In genomic region chr2:230502593-230502992, GRCh38 we compare ENCODE assay signal across 16 cellular contexts.
DNase-seq lines count a peak whose midpoint lies in the region; ATAC-seq lines count a peak whose summit lies in the region.
"Had no signal": no experiment of that assay in that cellular context is flagged by ENCODE, and none has a peak within 500 bp of the region (broad histone marks: within the 10 kb centered on the region; RNA-seq: fewer than 3 reads in every experiment).

No MANE protein-coding gene starts in this region.

- no peak overlapping the region for H3K4me3 Mint-ChIP-seq in T-helper 1 cell treated with Interleukin-12 subunit alpha and Interleukin-12 subunit beta and Interleukin-4 antibody, amounts not matched to agents 30 μg/mL and 1 μg/mL, for 36 hours
- no peak overlapping the region for H3K4me3 Mint-ChIP-seq in activated T-cell treated with anti-CD3 and anti-CD28 coated beads, Interleukin-2, amount 50 U/mL, for 72 hours
- no peak overlapping the region for H3K4me3 Mint-ChIP-seq in activated T-cell treated with anti-CD3 and anti-CD28 coated beads, Interleukin-2, amount 50 U/mL, for 24 hours
- no peak overlapping the region for H3K4me3 Mint-ChIP-seq in memory B cell
- H3K4me3 Mint-ChIP-seq: CD14-positive monocyte; CD4-positive, alpha-beta memory T cell; H9 had no signal

- DNase-seq in T-helper 1 cell (no peak), left lobe of liver (ENCODE audit: low spot score) (no peak), memory B cell (ENCODE audit: low spot score in 2 of 2) (no peak), GDM1 (lab: John Stamatoyannopoulos, UW) (no peak)
- DNase-seq in activated T-cell treated with anti-CD3 and anti-CD28 coated beads, Interleukin-2, amount 50 U/mL, for 72 hours: no peak
- DNase-seq in activated T-cell treated with anti-CD3 and anti-CD28 coated beads, Interleukin-2, amount 50 U/mL, for 24 hours: no peak
- DNase-seq: AML-193; CD4-positive, alpha-beta memory T cell; DMS153; DMS79; GF-D8; H9 had no signal

- ATAC-seq in activated T-cell treated with anti-CD3 and anti-CD28 coated beads, Interleukin-2, amount 50 U/mL, for 72 hours (replicated peaks in 1 of 2): peak; percentile 43 to 64
- ATAC-seq in left lobe of liver: peak; percentile 64
- ATAC-seq in memory B cell (ENCODE audit: low read depth): no peak
- no peak for ATAC-seq in GM19463 (IDR thresholded peaks at IDR 0.05; ENCODE audit: unreplicated experiment)
- ATAC-seq: A549 had no signal

- no peaks in the 10 kb centered on the region for H3K9me3 Mint-ChIP-seq in T-helper 1 cell treated with Interleukin-12 subunit alpha and Interleukin-12 subunit beta and Interleukin-4 antibody, amounts not matched to agents 30 μg/mL and 1 μg/mL, for 36 hours
- H3K9me3 Mint-ChIP-seq in activated T-cell treated with anti-CD3 and anti-CD28 coated beads, Interleukin-2, amount 50 U/mL, for 72 hours: peaks cover 0 to 4% of the 10 kb centered on the region in 2 donors
- H3K9me3 Mint-ChIP-seq in activated T-cell treated with anti-CD3 and anti-CD28 coated beads, Interleukin-2, amount 50 U/mL, for 24 hours: no peaks in the 10 kb centered on the region
- H3K9me3 Mint-ChIP-seq in memory B cell: no peaks in the 10 kb centered on the region
- H3K9me3 Mint-ChIP-seq: H9 had no signal

- H3K27ac Mint-ChIP-seq in T-helper 1 cell treated with Interleukin-12 subunit alpha and Interleukin-12 subunit beta and Interleukin-4 antibody, amounts not matched to agents 30 μg/mL and 1 μg/mL, for 36 hours: peak overlapping the region; percentile 82
- peak overlapping the region; percentile 51 for H3K27ac Mint-ChIP-seq in activated T-cell treated with anti-CD3 and anti-CD28 coated beads, Interleukin-2, amount 50 U/mL, for 72 hours
- H3K27ac Mint-ChIP-seq in activated T-cell treated with anti-CD3 and anti-CD28 coated beads, Interleukin-2, amount 50 U/mL, for 24 hours: no peak overlapping the region
- H3K27ac Mint-ChIP-seq in memory B cell: peak overlapping the region; percentile 17
- H3K27ac Mint-ChIP-seq: CD14-positive monocyte, H9 had no signal

- no peaks in the 10 kb centered on the region for H3K27me3 Mint-ChIP-seq in T-helper 1 cell treated with Interleukin-12 subunit alpha and Interleukin-12 subunit beta and Interleukin-4 antibody, amounts not matched to agents 30 μg/mL and 1 μg/mL, for 36 hours (ENCODE audit: low read depth)
- H3K27me3 Mint-ChIP-seq in activated T-cell treated with anti-CD3 and anti-CD28 coated beads, Interleukin-2, amount 50 U/mL, for 72 hours (ENCODE audit: low read depth): no peaks in the 10 kb centered on the region
- no peaks in the 10 kb centered on the region for H3K27me3 Mint-ChIP-seq in activated T-cell treated with anti-CD3 and anti-CD28 coated beads, Interleukin-2, amount 50 U/mL, for 24 hours
- no peaks in the 10 kb centered on the region for H3K27me3 Mint-ChIP-seq in memory B cell
- H3K27me3 Mint-ChIP-seq: CD4-positive, alpha-beta memory T cell had no signal

- peaks cover 32% of the 10 kb centered on the region for H3K4me1 Mint-ChIP-seq in T-helper 1 cell treated with Interleukin-12 subunit alpha and Interleukin-12 subunit beta and Interleukin-4 antibody, amounts not matched to agents 30 μg/mL and 1 μg/mL, for 36 hours (ENCODE audit: low read depth)
- peaks cover 30% of the 10 kb centered on the region for H3K4me1 Mint-ChIP-seq in activated T-cell treated with anti-CD3 and anti-CD28 coated beads, Interleukin-2, amount 50 U/mL, for 72 hours (ENCODE audit: low read depth)
- H3K4me1 Mint-ChIP-seq in activated T-cell treated with anti-CD3 and anti-CD28 coated beads, Interleukin-2, amount 50 U/mL, for 24 hours (ENCODE audit: low read depth): peaks cover 4% of the 10 kb centered on the region
- H3K4me1 Mint-ChIP-seq in memory B cell: peaks cover 25% of the 10 kb centered on the region
- H3K4me1 Mint-ChIP-seq: CD14-positive monocyte had no signal

- H3K36me3 Mint-ChIP-seq in T-helper 1 cell treated with Interleukin-12 subunit alpha and Interleukin-12 subunit beta and Interleukin-4 antibody, amounts not matched to agents 30 μg/mL and 1 μg/mL, for 36 hours (ENCODE audit: low read depth): peaks cover 89% of the 10 kb centered on the region
- H3K36me3 Mint-ChIP-seq in activated T-cell treated with anti-CD3 and anti-CD28 coated beads, Interleukin-2, amount 50 U/mL, for 72 hours (ENCODE audit: insufficient read depth in 2 of 2): peaks cover 13 to 21% of the 10 kb centered on the region in 2 donors
- H3K36me3 Mint-ChIP-seq in activated T-cell treated with anti-CD3 and anti-CD28 coated beads, Interleukin-2, amount 50 U/mL, for 24 hours (ENCODE audit: low read depth): peaks cover 93% of the 10 kb centered on the region
- H3K36me3 Mint-ChIP-seq in memory B cell: peaks cover 48% of the 10 kb centered on the region

Comparison
In these comparisons a context has a peak if more than half of its experiments do, and no peak if none do; other contexts are left out.
1. ATAC-seq: peak in activated T-cell treated with anti-CD3 and anti-CD28 coated beads, Interleukin-2, amount 50 U/mL, for 72 hours (2 of 2) and left lobe of liver (single experiment); none in memory B cell (single experiment) and GM19463 (single experiment).